Comparison of ENCODE assay signal across 14 cellular contexts in the genomic region with DNA sequence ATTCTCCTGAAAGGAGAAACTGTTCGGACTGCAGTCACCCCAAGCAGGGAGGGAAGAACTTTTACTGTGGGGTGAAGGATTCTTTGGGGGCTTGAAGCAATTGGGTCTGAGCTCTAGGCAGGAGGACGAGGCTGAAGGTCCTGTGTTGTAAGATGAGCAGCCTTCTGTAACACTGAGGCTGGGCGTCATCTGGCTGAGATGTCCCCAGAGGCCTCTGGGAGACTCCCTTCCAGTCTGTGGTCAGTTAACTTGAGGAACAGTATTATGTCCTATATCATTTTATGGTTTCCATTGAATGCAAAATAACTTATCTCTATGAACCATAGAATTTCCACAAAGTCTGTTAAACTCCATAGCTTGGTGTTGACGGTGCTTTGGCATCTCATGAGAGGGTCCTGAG. TPM values are rescaled to one million over a fixed set of nuclear protein-coding genes. Genes with fewer than 3 reads are reported as not detected.
DNase-seq lines count a peak whose midpoint lies in the region; ATAC-seq and TF ChIP-seq lines count a peak whose summit lies in the region.
"Had no signal": no experiment of that assay in that cellular context is flagged by ENCODE, and none has a peak within 500 bp of the region (broad histone marks: within the 10 kb centered on the region; RNA-seq: fewer than 3 reads in every experiment).

No MANE protein-coding gene starts in this region.

- H3K4me3 Mint-ChIP-seq in activated B cell treated with CpG ODN at 0.5 μM for 24 hours, result no peak overlapping the region
- H3K4me3 Mint-ChIP-seq in stimulated activated memory B cell treated with anti-CD40 and anti-IgM and Interleukin-4, amounts not matched to agents 10 μg/mL and 1 μg/mL and 100 μg/mL, for 72 hours, result no peak overlapping the region
- H3K4me3 Mint-ChIP-seq in stimulated activated naive CD8-positive, alpha-beta T cell treated with anti-CD3 and anti-CD28 coated beads, Interleukin-15, amount 100 ng/mL, for 72 hours, result no peak overlapping the region
- H3K4me3 Mint-ChIP-seq: CD14-positive monocyte; CD4-positive, alpha-beta memory T cell; GM23338 had no signal

- DNase-seq in activated B cell treated with CpG ODN at 0.5 μM for 24 hours (no peak), hippocampal formation (lab: John Stamatoyannopoulos, UW) (no peak)
- no peak for DNase-seq in stimulated activated naive CD8-positive, alpha-beta T cell treated with anti-CD3 and anti-CD28 coated beads, Interleukin-15, amount 100 ng/mL, for 72 hours
- DNase-seq: ACHN; BE2C; Calu3; CD4-positive, alpha-beta memory T cell; GF-D8; HCEC 1CT had no signal

- peaks cover 9% of the 10 kb centered on the region for H3K4me1 Mint-ChIP-seq in activated B cell treated with CpG ODN at 0.5 μM for 24 hours
- H3K4me1 Mint-ChIP-seq in stimulated activated memory B cell treated with anti-CD40 and anti-IgM and Interleukin-4, amounts not matched to agents 10 μg/mL and 1 μg/mL and 100 μg/mL, for 72 hours, result peaks cover 10% of the 10 kb centered on the region
- peaks cover under 1% of the 10 kb centered on the region for H3K4me1 Mint-ChIP-seq in stimulated activated naive CD8-positive, alpha-beta T cell treated with anti-CD3 and anti-CD28 coated beads, Interleukin-15, amount 100 ng/mL, for 72 hours
- H3K4me1 Mint-ChIP-seq: CD14-positive monocyte; CD4-positive, alpha-beta memory T cell had no signal

- H3K9me3 Mint-ChIP-seq in activated B cell treated with CpG ODN at 0.5 μM for 24 hours, result no peaks in the 10 kb centered on the region
- no peaks in the 10 kb centered on the region for H3K9me3 Mint-ChIP-seq in stimulated activated memory B cell treated with anti-CD40 and anti-IgM and Interleukin-4, amounts not matched to agents 10 μg/mL and 1 μg/mL and 100 μg/mL, for 72 hours
- no peaks in the 10 kb centered on the region for H3K9me3 Mint-ChIP-seq in stimulated activated naive CD8-positive, alpha-beta T cell treated with anti-CD3 and anti-CD28 coated beads, Interleukin-15, amount 100 ng/mL, for 72 hours
- H3K9me3 Mint-ChIP-seq: CD14-positive monocyte, GM23338 had no signal

- POLR2A ChIA-PET in activated B cell treated with CpG ODN at 0.5 μM for 24 hours (lab: Charles Lee), result interaction anchor here (1.4 kb wide), 1 partner anchor 13 kb away, joined by 6 read pairs; no protein-coding TSS in a partner anchor

- intact Hi-C loops in activated B cell treated with CpG ODN at 0.5 μM for 24 hours (cut with micrococcal nuclease), result no loop called here

- no peaks in the 10 kb centered on the region for H3K36me3 Mint-ChIP-seq in activated B cell treated with CpG ODN at 0.5 μM for 24 hours (ENCODE audit: low read depth)
- no peaks in the 10 kb centered on the region for H3K36me3 Mint-ChIP-seq in stimulated activated memory B cell treated with anti-CD40 and anti-IgM and Interleukin-4, amounts not matched to agents 10 μg/mL and 1 μg/mL and 100 μg/mL, for 72 hours
- H3K36me3 Mint-ChIP-seq: CD14-positive monocyte; CD4-positive, alpha-beta memory T cell had no signal

- no peak for TF ChIP-seq CTCF in activated B cell treated with CpG ODN at 0.5 μM for 24 hours (IDR thresholded peaks at IDR 0.05)

- ATAC-seq in GM18907 (IDR thresholded peaks at IDR 0.05; ENCODE audit: unreplicated experiment), result peak; percentile 62
- peak; percentile 75 for ATAC-seq in activated B cell treated with CpG ODN at 0.5 μM for 24 hours (ENCODE audit: low read depth)
- peak; percentile 47 for ATAC-seq in stimulated activated memory B cell treated with anti-CD40 and anti-IgM and Interleukin-4, amounts not matched to agents 10 μg/mL and 1 μg/mL and 100 μg/mL, for 72 hours
- ATAC-seq in stimulated activated naive CD8-positive, alpha-beta T cell treated with anti-CD3 and anti-CD28 coated beads, Interleukin-15, amount 100 ng/mL, for 72 hours, result no peak
- no peak for ATAC-seq in GM21737 (IDR thresholded peaks at IDR 0.05; ENCODE audit: unreplicated experiment)
- ATAC-seq: GM23338 had no signal

- no peaks in the 10 kb centered on the region for H3K27me3 Mint-ChIP-seq in activated B cell treated with CpG ODN at 0.5 μM for 24 hours
- no peaks in the 10 kb centered on the region for H3K27me3 Mint-ChIP-seq in stimulated activated memory B cell treated with anti-CD40 and anti-IgM and Interleukin-4, amounts not matched to agents 10 μg/mL and 1 μg/mL and 100 μg/mL, for 72 hours
- no peaks in the 10 kb centered on the region for H3K27me3 Mint-ChIP-seq in stimulated activated naive CD8-positive, alpha-beta T cell treated with anti-CD3 and anti-CD28 coated beads, Interleukin-15, amount 100 ng/mL, for 72 hours
- H3K27me3 Mint-ChIP-seq: CD4-positive, alpha-beta memory T cell had no signal

- H3K27ac Mint-ChIP-seq in activated B cell treated with CpG ODN at 0.5 μM for 24 hours, result no peak overlapping the region
- H3K27ac Mint-ChIP-seq in stimulated activated memory B cell treated with anti-CD40 and anti-IgM and Interleukin-4, amounts not matched to agents 10 μg/mL and 1 μg/mL and 100 μg/mL, for 72 hours, result no peak overlapping the region
- no peak overlapping the region for H3K27ac Mint-ChIP-seq in stimulated activated naive CD8-positive, alpha-beta T cell treated with anti-CD3 and anti-CD28 coated beads, Interleukin-15, amount 100 ng/mL, for 72 hours
- H3K27ac Mint-ChIP-seq: CD14-positive monocyte, GM23338 had no signal

- CTCF ChIA-PET in activated B cell treated with CpG ODN at 0.5 μM for 24 hours (lab: Charles Lee), result no interaction called here

RNA-seq across cellular contexts. Expression of a gene that starts 26.3 kb away (rescaled TPM):
- total RNA-seq in activated B cell treated with CpG ODN at 0.5 μM for 24 hours, result 13.2 and 15.4 TPM in 2 replicates

Comparison
In these comparisons a context has a peak if more than half of its experiments do, and no peak if none do; other contexts are left out.
1. ATAC-seq: peak in GM18907 (single experiment), activated B cell treated with CpG ODN at 0.5 μM for 24 hours (single experiment) and stimulated activated memory B cell treated with anti-CD40 and anti-IgM and Interleukin-4, amounts not matched to agents 10 μg/mL and 1 μg/mL and 100 μg/mL, for 72 hours (single experiment); none in stimulated activated naive CD8-positive, alpha-beta T cell treated with anti-CD3 and anti-CD28 coated beads, Interleukin-15, amount 100 ng/mL, for 72 hours (single experiment) and GM21737 (single experiment).